In the genomic region with DNA sequence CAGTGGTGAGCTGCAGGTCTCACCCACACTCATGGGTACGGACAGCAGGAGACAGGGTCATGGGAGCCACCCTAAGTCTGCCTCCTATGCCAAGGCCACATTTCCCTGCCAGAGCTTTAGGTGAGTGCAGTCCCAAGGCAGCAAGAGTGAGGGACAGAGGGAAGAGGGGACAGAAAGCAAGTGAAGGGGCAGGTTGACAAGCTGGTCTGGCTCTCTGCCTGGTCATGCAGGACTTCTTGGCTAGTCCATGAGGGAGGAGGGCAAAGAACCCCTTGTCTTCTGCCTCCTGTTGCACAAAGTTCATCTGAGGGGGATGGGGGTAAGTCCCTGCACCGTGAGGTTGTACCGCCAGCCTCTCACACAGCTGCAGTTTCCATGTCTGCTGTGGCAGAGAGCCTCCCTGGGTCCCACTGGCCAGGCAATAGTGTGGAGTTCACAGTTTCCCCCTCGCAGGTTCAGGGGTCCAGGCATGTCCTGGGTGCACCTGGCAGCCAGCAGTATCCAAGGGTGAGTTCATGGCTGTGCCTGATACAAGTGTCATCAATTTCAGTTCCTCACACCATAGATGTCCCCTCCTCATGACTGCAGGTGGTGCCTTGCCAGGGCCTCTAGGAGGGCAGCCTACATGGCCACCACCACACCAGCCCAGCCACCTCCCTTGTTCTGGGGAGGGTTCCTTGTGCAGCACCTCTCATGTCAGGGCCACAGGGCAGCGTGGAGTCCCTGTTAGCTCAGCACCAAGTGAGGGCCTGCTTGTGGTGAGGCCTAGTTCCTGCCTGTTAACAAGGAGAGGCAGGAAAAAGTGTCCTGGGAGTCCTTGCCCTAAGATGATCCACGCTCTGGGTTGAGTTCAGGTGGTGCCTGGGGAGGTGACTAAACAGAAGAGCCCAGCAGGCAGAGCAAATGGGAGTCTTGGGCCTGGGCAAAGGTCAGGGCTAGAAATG, we compare ENCODE assay signal across 24 cellular contexts.
"Had no signal": no experiment of that assay in that cellular context is flagged by ENCODE, and none has a peak within 500 bp of the region (broad histone marks: within the 10 kb centered on the region; RNA-seq: fewer than 3 reads in every experiment).

No MANE protein-coding gene starts in this region.

- H3K9me3 Mint-ChIP-seq: activated naive CD4-positive, alpha-beta T cell treated with anti-CD3 and anti-CD28 coated beads for 36 hours; activated naive CD8-positive, alpha-beta T cell treated with anti-CD3 and anti-CD28 coated beads for 36 hours; activated T-cell treated with anti-CD3 and anti-CD28 coated beads, Interleukin-2, amount 50 U/mL, for 24 hours; activated T-helper 1 cell treated with anti-CD3 and anti-CD28 coated beads, Interleukin-12 subunit alpha, Interleukin-12 subunit beta, Interleukin-2, Interleukin-4 antibody, amounts not matched to agents 30 ng/mL and 10 ng/mL and 1 ng/mL, durations not matched to agents 14 hours and 24 hours and 36 hours had no signal

- H3K27me3 ChIP-seq: MG63 had no signal

- H3K4me3 ChIP-seq: MG63, SJSA1 had no signal

- H3K36me3 Mint-ChIP-seq: activated CD8-positive, alpha-beta memory T cell treated with anti-CD3 and anti-CD28 coated beads, Interleukin-2, amount 10 ng/mL, durations not matched to agents 7 days and 5 days; activated naive CD8-positive, alpha-beta T cell treated with anti-CD3 and anti-CD28 coated beads for 36 hours had no signal

- DNase-seq: activated CD4-positive, alpha-beta T cell treated with anti-CD3 and anti-CD28 coated beads for 48 hours; activated CD4-positive, alpha-beta T cell treated with anti-CD3 and anti-CD28 coated beads, Interleukin-2, amount 50 U/mL, for 48 hours; activated CD8-positive, alpha-beta memory T cell treated with anti-CD3 and anti-CD28 coated beads, Interleukin-2, amount 10 ng/mL, durations not matched to agents 7 days and 5 days; activated effector memory CD4-positive, alpha-beta T cell treated with anti-CD3 and anti-CD28 coated beads, Interleukin-2, amount 50 U/mL, for 16 hours; activated naive CD4-positive, alpha-beta T cell treated with anti-CD3 and anti-CD28 coated beads for 36 hours; activated naive CD8-positive, alpha-beta T cell treated with anti-CD3 and anti-CD28 coated beads for 36 hours; activated T-cell treated with anti-CD3 and anti-CD28 coated beads, Interleukin-2, amount 50 U/mL, for 24 hours; MG63; NCI-H1105; NCI-H1436; NCI-H2029 treated with DMSO at 0.1 percent for 48 hours; NCI-H345; NCI-H510A treated with DMSO at 0.1 percent for 48 hours; NCI-H69; NK-92 treated with Interleukin-12 subunit alpha and Interleukin-12 subunit beta, amount 100 ng/mL, for 24 hours; OCI-M1; SHP77; SW 1271 had no signal

- H3K27ac Mint-ChIP-seq: activated CD8-positive, alpha-beta memory T cell treated with anti-CD3 and anti-CD28 coated beads, Interleukin-2, amount 10 ng/mL, durations not matched to agents 7 days and 5 days; activated naive CD4-positive, alpha-beta T cell treated with anti-CD3 and anti-CD28 coated beads for 36 hours; activated naive CD8-positive, alpha-beta T cell treated with anti-CD3 and anti-CD28 coated beads for 36 hours; activated T-cell treated with anti-CD3 and anti-CD28 coated beads, Interleukin-2, amount 50 U/mL, for 24 hours; activated T-helper 1 cell treated with anti-CD3 and anti-CD28 coated beads, Interleukin-12 subunit alpha, Interleukin-12 subunit beta, Interleukin-2, Interleukin-4 antibody, amounts not matched to agents 30 ng/mL and 10 ng/mL and 1 ng/mL, durations not matched to agents 14 hours and 24 hours and 36 hours had no signal

- H3K4me1 Mint-ChIP-seq: activated CD8-positive, alpha-beta memory T cell treated with anti-CD3 and anti-CD28 coated beads, Interleukin-2, amount 10 ng/mL, durations not matched to agents 7 days and 5 days; activated naive CD8-positive, alpha-beta T cell treated with anti-CD3 and anti-CD28 coated beads for 36 hours had no signal

- H3K9me3 ChIP-seq: MG63, SJSA1 had no signal

- H3K4me1 ChIP-seq: SJSA1 had no signal

- H3K4me3 Mint-ChIP-seq: activated CD8-positive, alpha-beta memory T cell treated with anti-CD3 and anti-CD28 coated beads, Interleukin-2, amount 10 ng/mL, durations not matched to agents 7 days and 5 days; activated naive CD4-positive, alpha-beta T cell treated with anti-CD3 and anti-CD28 coated beads for 36 hours; activated naive CD8-positive, alpha-beta T cell treated with anti-CD3 and anti-CD28 coated beads for 36 hours; activated T-cell treated with anti-CD3 and anti-CD28 coated beads, Interleukin-2, amount 50 U/mL, for 24 hours; activated T-helper 1 cell treated with anti-CD3 and anti-CD28 coated beads, Interleukin-12 subunit alpha, Interleukin-12 subunit beta, Interleukin-2, Interleukin-4 antibody, amounts not matched to agents 30 ng/mL and 10 ng/mL and 1 ng/mL, durations not matched to agents 14 hours and 24 hours and 36 hours had no signal

- H3K36me3 ChIP-seq: MG63, SJSA1 had no signal

- ATAC-seq: activated CD4-positive, CD25-positive, alpha-beta regulatory T cell treated with anti-CD3 and anti-CD28 coated beads, Interleukin-2, amount 50 U/mL, for 24 hours; activated CD8-positive, alpha-beta memory T cell treated with anti-CD3 and anti-CD28 coated beads, Interleukin-2, amount 10 ng/mL, durations not matched to agents 7 days and 5 days; Panc1; SK-N-SH treated with all-trans-retinoic acid at 6 μM for 48 hours had no signal

- H3K27ac ChIP-seq: RWPE1, SJSA1 had no signal
